Comparison of ENCODE assay signal across 8 cellular contexts in genomic region chr3:14947105-14947885, GRCh38. TPM values are rescaled to one million over a fixed set of nuclear protein-coding genes. Genes with fewer than 3 reads are reported as not detected.
DNase-seq lines count a peak whose midpoint lies in the region; ATAC-seq lines count a peak whose summit lies in the region.

TSS of gene NR2C2 (plus strand) at chr3:14947583. CDS start at chr3:15003915, 56,332 bp downstream.

- intact Hi-C loops in left colon (cut with DNase I, micrococcal nuclease), result no loop called here

- ATAC-seq in GM19023 (IDR thresholded peaks at IDR 0.05; ENCODE audit: unreplicated experiment) (peak; percentile 58), HG03175 (IDR thresholded peaks at IDR 0.05; ENCODE audit: unreplicated experiment) (peak; percentile 47), left colon (peak; percentile 64)

- H3K27ac ChIP-seq in cingulate gyrus (ENCODE audit: low read depth, low read length), result peak within 1 kb of the TSS; percentile 98

- DNase-seq in AG08395 (ENCODE audit: low spot score) (peak; percentile 92), NCI-H510A treated with DMSO at 0.1 percent for 48 hours (lab: John Stamatoyannopoulos, UW) (peak; percentile 70), left colon (peak; percentile 88 to 93)
- DNase-seq in activated CD4-positive, alpha-beta T cell treated with anti-CD3 and anti-CD28 coated beads for 4 hours, result peak; percentile 82 to 86
- DNase-seq in stimulated activated CD4-positive, alpha-beta T cell treated with anti-CD3 and anti-CD28 coated beads, Interleukin-1b, Interleukin-23, amount 100 ng/mL, for 4 hours (ENCODE audit: low read depth in 2 of 2), result peak; percentile 82

RNA-seq across cellular contexts. Expression of gene NR2C2, which starts in this region (rescaled TPM):
- 10 to 100 TPM; 41.8 to 43.6 TPM for total RNA-seq in left colon

Comparison
In these comparisons a context has a peak if more than half of its experiments do, and no peak if none do; other contexts are left out.
1. Peak in every context shown above with its lines: DNase-seq, ATAC-seq and H3K27ac ChIP-seq.